22 cellular contexts compared by ENCODE assay signal in the genomic region with DNA sequence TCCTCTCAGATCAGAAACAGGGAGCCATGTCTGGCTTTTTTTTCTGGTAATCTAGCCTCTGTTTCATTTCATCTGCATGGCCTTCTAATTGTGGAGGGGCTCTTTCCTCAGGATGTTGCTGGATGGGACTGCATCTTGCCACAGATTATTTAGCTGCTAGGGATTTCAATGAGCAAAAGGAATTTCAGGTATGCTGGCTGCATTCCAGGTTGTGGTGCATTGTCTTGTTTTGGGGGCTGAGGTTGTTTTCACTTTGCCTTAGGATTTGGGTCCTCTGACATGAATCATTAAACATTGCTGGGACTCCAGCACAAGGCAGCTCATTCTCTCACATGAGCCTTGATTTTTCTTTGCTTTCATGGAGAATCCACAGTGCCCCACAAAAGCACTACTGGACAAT.
"Had no signal": no experiment of that assay in that cellular context is flagged by ENCODE, and none has a peak within 500 bp of the region (broad histone marks: within the 10 kb centered on the region; RNA-seq: fewer than 3 reads in every experiment).

No MANE protein-coding gene starts in this region.

- H3K4me1 ChIP-seq: heart left ventricle, left lung, right atrium auricular region, right lobe of liver, suprapubic skin, tibial artery, upper lobe of right lung had no signal

- H3K4me3 ChIP-seq: heart left ventricle, left lung, lung, mucosa of descending colon, ovary, right atrium auricular region, right lobe of liver, skin epidermis, suprapubic skin, thoracic aorta, tibial artery, upper lobe of right lung had no signal

- H3K36me3 ChIP-seq: heart left ventricle, left lung, ovary, right atrium auricular region, right lobe of liver, suprapubic skin, thoracic aorta, tibial artery, upper lobe of right lung had no signal

- DNase-seq: heart left ventricle; hypothalamus; left colon; left lung; midbrain; mucosa of descending colon; naive thymus-derived CD4-positive, alpha-beta T cell; ovary; right lobe of liver; stimulated activated CD4-positive, alpha-beta T cell treated with anti-CD3 and anti-CD28 coated beads, Interleukin-12 subunit alpha, Interleukin-12 subunit beta, amount 100 ng/mL, for 4 hours; stimulated activated CD4-positive, alpha-beta T cell treated with anti-CD3 and anti-CD28 coated beads, Interleukin-15, amount 100 ng/mL, for 24 hours; stimulated activated CD4-positive, alpha-beta T cell treated with anti-CD3 and anti-CD28 coated beads, Interleukin-2, amount 100 ng/mL, for 24 hours; stimulated activated CD4-positive, alpha-beta T cell treated with anti-CD3 and anti-CD28 coated beads, Interleukin-4, amount 100 ng/mL, for 1 hour; stimulated activated naive B cell treated with anti-CD40 and anti-IgM and Interleukin-4, amounts not matched to agents 10 μg/mL and 1 μg/mL and 100 μg/mL, for 72 hours; tibial artery; trophoblast cell; upper lobe of right lung had no signal

- H3K9me3 ChIP-seq: heart left ventricle, left lung, mucosa of descending colon, ovary, right atrium auricular region, right lobe of liver, suprapubic skin, thoracic aorta, tibial artery, upper lobe of right lung had no signal

- H3K27ac ChIP-seq: heart left ventricle, left lung, ovary, right atrium auricular region, right lobe of liver, skin epidermis, suprapubic skin, thoracic aorta, tibial artery, upper lobe of right lung had no signal

- H3K27me3 ChIP-seq: heart left ventricle, left lung, ovary, right atrium auricular region, right lobe of liver, suprapubic skin, tibial artery, upper lobe of right lung had no signal
